ENCODE assay signal across 1 cellular context in the genomic region with DNA sequence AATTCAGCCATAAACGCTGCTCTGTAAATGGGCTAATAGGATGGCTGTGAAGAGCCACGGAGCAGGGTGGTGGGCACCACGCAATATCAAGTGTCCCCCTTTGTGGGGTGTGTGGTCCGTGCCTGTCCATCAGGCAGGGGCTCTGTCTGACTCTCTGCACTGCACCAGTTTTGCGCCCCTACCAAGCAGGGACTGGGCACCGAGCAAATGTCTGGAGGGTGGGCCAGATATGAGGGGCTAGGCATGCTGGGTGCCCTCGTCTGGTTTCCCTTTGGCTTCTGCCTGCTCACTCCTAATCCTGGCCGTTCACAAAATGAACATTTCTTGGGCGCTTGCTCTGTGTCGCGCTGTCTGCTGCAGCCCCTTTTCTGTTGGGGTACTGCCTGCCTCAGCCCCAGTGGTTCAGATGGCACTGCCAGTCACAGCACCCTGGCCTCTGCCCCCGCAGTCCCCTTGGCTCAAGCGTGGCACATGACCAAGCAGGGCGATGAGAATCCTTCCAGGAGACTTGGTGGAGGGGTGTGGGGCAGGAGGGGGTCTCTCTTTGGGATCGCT.
TF ChIP-seq lines count a peak whose summit lies in the region.

No MANE protein-coding gene starts in this region.

TF ChIP-seq in H1, 55 proteins besides CTCF, POLR2A, EP300 and RAD21:
- TF ChIP-seq JUN (IDR thresholded peaks at IDR 0.05; ENCODE audit: low read depth, low read length), result no peak
- no peak for TF ChIP-seq SP4 (IDR thresholded peaks at IDR 0.05; ENCODE audit: low read length)
- no peak for TF ChIP-seq TAF1 (IDR thresholded peaks at IDR 0.05; ENCODE audit: low read depth, low read length)
- no peak for TF ChIP-seq SP1 (IDR thresholded peaks at IDR 0.05; ENCODE audit: low read depth, low read length)
- no peak for TF ChIP-seq BRCA1 (IDR thresholded peaks at IDR 0.05; ENCODE audit: low read depth, low read length)
- TF ChIP-seq PHF8 (conservative IDR thresholded peaks at IDR 0.05; ENCODE audit: low read depth, low read length), result no peak
- TF ChIP-seq MAFK (IDR thresholded peaks at IDR 0.05; ENCODE audit: low read depth, low read length), result no peak
- TF ChIP-seq, protein P1, sequence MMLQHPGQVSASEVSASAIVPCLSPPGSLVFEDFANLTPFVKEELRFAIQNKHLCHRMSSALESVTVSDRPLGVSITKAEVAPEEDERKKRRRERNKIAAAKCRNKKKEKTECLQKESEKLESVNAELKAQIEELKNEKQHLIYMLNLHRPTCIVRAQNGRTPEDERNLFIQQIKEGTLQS (IDR thresholded peaks at IDR 0.05; ENCODE audit: insufficient read depth, low read depth, low read length), result no peak
- no peak for TF ChIP-seq RFX5 (IDR thresholded peaks at IDR 0.05; ENCODE audit: borderline replicate concordance, low read depth, low read length)
- TF ChIP-seq BCL11A (IDR thresholded peaks at IDR 0.05; ENCODE audit: low read depth in 2 of 2, low read length in 2 of 2), result no peak
